Comparison of ENCODE assay signal across 16 cellular contexts in genomic region chr16:86619263-86619935, GRCh38. TPM values are rescaled to one million over a fixed set of nuclear protein-coding genes. Genes with fewer than 3 reads are reported as not detected.
DNase-seq lines count a peak whose midpoint lies in the region; ATAC-seq and TF ChIP-seq lines count a peak whose summit lies in the region.
"Had no signal": no experiment of that assay in that cellular context is flagged by ENCODE, and none has a peak within 500 bp of the region (broad histone marks: within the 10 kb centered on the region; RNA-seq: fewer than 3 reads in every experiment).

No MANE protein-coding gene starts in this region.

- H3K27ac Mint-ChIP-seq in osteocyte (ENCODE audit: unreplicated experiment) (no peak overlapping the region), type B pancreatic cell (no peak overlapping the region)
- H3K27ac Mint-ChIP-seq in activated T-cell treated with anti-CD3 and anti-CD28 coated beads, Interleukin-2, amount 50 U/mL, for 72 hours, result no peak overlapping the region
- H3K27ac Mint-ChIP-seq: activated naive CD4-positive, alpha-beta T cell treated with anti-CD3 and anti-CD28 coated beads, Interleukin-2, amount 50 U/mL, for 72 hours; stimulated activated memory B cell treated with anti-CD40 and anti-IgM and Interleukin-4, amounts not matched to agents 10 μg/mL and 1 μg/mL and 100 μg/mL, for 72 hours; T-helper 17 cell had no signal

- H3K4me1 ChIP-seq in breast epithelium, result no peaks in the 10 kb centered on the region
- H3K4me1 ChIP-seq: HAP-1 had no signal

- H3K27me3 ChIP-seq in breast epithelium, result peaks cover 0 to 11% of the 10 kb centered on the region in 2 donors

- H3K36me3 ChIP-seq in breast epithelium, result no peaks in the 10 kb centered on the region
- H3K36me3 ChIP-seq: HAP-1 had no signal

- intact Hi-C loops in breast epithelium (cut with DNase I; ENCODE audit: low total_unique reads), result no loop called here

- TF ChIP-seq CTCF in breast epithelium (IDR thresholded peaks at IDR 0.05), result no peak
- TF ChIP-seq CTCF in osteocyte (IDR thresholded peaks at IDR 0.05), result no peak
- no peak for TF ChIP-seq CTCF in type B pancreatic cell (conservative IDR thresholded peaks at IDR 0.05)

- H3K27ac ChIP-seq in breast epithelium, result no peak overlapping the region

- H3K4me3 Mint-ChIP-seq in osteocyte (ENCODE audit: unreplicated experiment) (no peak overlapping the region), type B pancreatic cell (no peak overlapping the region)
- no peak overlapping the region for H3K4me3 Mint-ChIP-seq in activated T-cell treated with anti-CD3 and anti-CD28 coated beads, Interleukin-2, amount 50 U/mL, for 72 hours
- H3K4me3 Mint-ChIP-seq: neural crest cell; stimulated activated memory B cell treated with anti-CD40 and anti-IgM and Interleukin-4, amounts not matched to agents 10 μg/mL and 1 μg/mL and 100 μg/mL, for 72 hours; T-helper 17 cell had no signal

- H3K4me3 ChIP-seq in breast epithelium, result peak overlapping the region in 2 of 3 donors; percentile 14 to 22
- H3K4me3 ChIP-seq: HAP-1 had no signal

- peaks cover 9% of the 10 kb centered on the region for H3K4me1 Mint-ChIP-seq in osteocyte (ENCODE audit: unreplicated experiment)
- peaks cover 15% of the 10 kb centered on the region for H3K4me1 Mint-ChIP-seq in type B pancreatic cell (ENCODE audit: unreplicated experiment)
- H3K4me1 Mint-ChIP-seq in activated T-cell treated with anti-CD3 and anti-CD28 coated beads, Interleukin-2, amount 50 U/mL, for 72 hours (ENCODE audit: low read depth), result no peaks in the 10 kb centered on the region
- H3K4me1 Mint-ChIP-seq: stimulated activated memory B cell treated with anti-CD40 and anti-IgM and Interleukin-4, amounts not matched to agents 10 μg/mL and 1 μg/mL and 100 μg/mL, for 72 hours had no signal

- ATAC-seq in activated T-cell treated with anti-CD3 and anti-CD28 coated beads, Interleukin-2, amount 50 U/mL, for 72 hours (replicated peaks in 1 of 2), result no peak
- ATAC-seq in GM18873 (IDR thresholded peaks at IDR 0.05; ENCODE audit: low FRiP score, unreplicated experiment) (no peak), HG02981 (IDR thresholded peaks at IDR 0.05; ENCODE audit: unreplicated experiment) (no peak)
- ATAC-seq: activated naive CD4-positive, alpha-beta T cell treated with anti-CD3 and anti-CD28 coated beads, Interleukin-2, amount 50 U/mL, for 72 hours; left colon; stimulated activated memory B cell treated with anti-CD40 and anti-IgM and Interleukin-4, amounts not matched to agents 10 μg/mL and 1 μg/mL and 100 μg/mL, for 72 hours; T-helper 17 cell had no signal

- no peaks in the 10 kb centered on the region for H3K27me3 Mint-ChIP-seq in osteocyte (ENCODE audit: unreplicated experiment)
- peaks cover 17% of the 10 kb centered on the region for H3K27me3 Mint-ChIP-seq in type B pancreatic cell
- H3K27me3 Mint-ChIP-seq in activated T-cell treated with anti-CD3 and anti-CD28 coated beads, Interleukin-2, amount 50 U/mL, for 72 hours (ENCODE audit: low read depth), result peaks cover 6% of the 10 kb centered on the region

- no peaks in the 10 kb centered on the region for H3K9me3 Mint-ChIP-seq in osteocyte (ENCODE audit: unreplicated experiment)
- no peaks in the 10 kb centered on the region for H3K9me3 Mint-ChIP-seq in type B pancreatic cell
- no peaks in the 10 kb centered on the region for H3K9me3 Mint-ChIP-seq in activated T-cell treated with anti-CD3 and anti-CD28 coated beads, Interleukin-2, amount 50 U/mL, for 72 hours
- H3K9me3 Mint-ChIP-seq: activated naive CD4-positive, alpha-beta T cell treated with anti-CD3 and anti-CD28 coated beads, Interleukin-2, amount 50 U/mL, for 72 hours; neural crest cell; stimulated activated memory B cell treated with anti-CD40 and anti-IgM and Interleukin-4, amounts not matched to agents 10 μg/mL and 1 μg/mL and 100 μg/mL, for 72 hours had no signal

- DNase-seq in AG20443 (ENCODE audit: low spot score) (peak; percentile 62), HPDE6-E6E7 (ENCODE audit: extremely low spot score) (peak; percentile 64), breast epithelium (ENCODE audit: low spot score in 2 of 2) (no peak), osteocyte (ENCODE audit: extremely low spot score, unreplicated experiment) (peak; percentile 80), type B pancreatic cell (ENCODE audit: extremely low spot score, unreplicated experiment) (no peak)
- no peak for DNase-seq in activated T-cell treated with anti-CD3 and anti-CD28 coated beads, Interleukin-2, amount 50 U/mL, for 72 hours
- DNase-seq: COR-L47, left colon, NCI-H1694, T-helper 17 cell had no signal

- H3K9me3 ChIP-seq in breast epithelium, result no peaks in the 10 kb centered on the region
- H3K9me3 ChIP-seq: HAP-1 had no signal

- H3K36me3 Mint-ChIP-seq in osteocyte (ENCODE audit: unreplicated experiment), result peaks cover 12% of the 10 kb centered on the region
- no peaks in the 10 kb centered on the region for H3K36me3 Mint-ChIP-seq in type B pancreatic cell
- no peaks in the 10 kb centered on the region for H3K36me3 Mint-ChIP-seq in activated T-cell treated with anti-CD3 and anti-CD28 coated beads, Interleukin-2, amount 50 U/mL, for 72 hours (ENCODE audit: insufficient read depth in 2 of 2)
- H3K36me3 Mint-ChIP-seq: activated naive CD4-positive, alpha-beta T cell treated with anti-CD3 and anti-CD28 coated beads, Interleukin-2, amount 50 U/mL, for 72 hours; stimulated activated memory B cell treated with anti-CD40 and anti-IgM and Interleukin-4, amounts not matched to agents 10 μg/mL and 1 μg/mL and 100 μg/mL, for 72 hours had no signal

- no peak for TF ChIP-seq POLR2A in breast epithelium (IDR thresholded peaks at IDR 0.05)

RNA-seq across cellular contexts. Expression of gene FOXL1, which starts 41.0 kb away (rescaled TPM):
- total RNA-seq in breast epithelium, result 1 to 10 TPM in 1 of 3 donors, under 1 TPM in 2; 0.16 to 1.5 (median 0.98) TPM
- total RNA-seq in osteocyte, result 6.4 and 9.3 TPM in 2 replicates
- 1.5 and 2.2 TPM in 2 replicates for total RNA-seq in type B pancreatic cell (ENCODE audit: low replicate concordance)
- under 1 TPM in 1 of 2 donors, not detected in 1; 0.07 TPM for total RNA-seq in activated T-cell treated with anti-CD3 and anti-CD28 coated beads, Interleukin-2, amount 50 U/mL, for 72 hours
- total RNA-seq: activated naive CD4-positive, alpha-beta T cell treated with anti-CD3 and anti-CD28 coated beads, Interleukin-2, amount 50 U/mL, for 72 hours had no signal

RNA-seq across cellular contexts. Expression of gene FOXC2, which starts 52.8 kb away (rescaled TPM):
- total RNA-seq in breast epithelium, result under 1 TPM; 0.15 to 0.98 (median 0.32) TPM
- total RNA-seq in osteocyte, result 91.8 and 93.4 TPM in 2 replicates
- total RNA-seq in type B pancreatic cell (ENCODE audit: low replicate concordance), result 5.5 and 11.3 TPM in 2 replicates
- total RNA-seq in activated T-cell treated with anti-CD3 and anti-CD28 coated beads, Interleukin-2, amount 50 U/mL, for 72 hours, result not detected
- total RNA-seq: activated naive CD4-positive, alpha-beta T cell treated with anti-CD3 and anti-CD28 coated beads, Interleukin-2, amount 50 U/mL, for 72 hours; neural crest cell; T-helper 17 cell had no signal

Comparison
In these comparisons a context has a peak if more than half of its experiments do, and no peak if none do; other contexts are left out.
1. DNase-seq: peak in AG20443 (single experiment), HPDE6-E6E7 (single experiment) and osteocyte (single experiment); none in breast epithelium (0 of 2), type B pancreatic cell (single experiment) and activated T-cell treated with anti-CD3 and anti-CD28 coated beads, Interleukin-2, amount 50 U/mL, for 72 hours (0 of 2).